1 cellular context compared by ENCODE assay signal in the genomic region with DNA sequence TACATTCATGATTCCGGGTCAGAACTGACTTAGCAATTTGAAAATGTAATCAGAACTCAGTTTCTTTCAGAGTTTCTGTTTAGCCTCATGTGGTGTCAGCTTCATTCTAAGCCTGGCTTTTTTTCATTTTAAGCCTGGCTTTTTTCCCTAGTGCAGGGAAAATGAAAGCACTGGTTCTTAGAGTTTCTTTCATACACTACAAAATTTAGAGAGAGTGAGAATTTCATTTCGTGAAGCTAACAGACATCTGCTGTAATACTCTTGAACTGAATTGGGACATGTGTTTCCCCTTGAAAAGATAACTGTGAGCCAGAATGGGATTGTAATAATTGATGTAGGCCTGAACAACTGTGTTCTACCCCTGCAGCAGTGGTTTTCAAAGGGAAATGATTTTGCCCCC.
TF ChIP-seq lines count a peak whose summit lies in the region.

No MANE protein-coding gene starts in this region.

TF ChIP-seq in GM12878, 131 proteins besides CTCF, POLR2A, EP300 and RAD21 (continued from another document):
- TF ChIP-seq, protein P1, sequence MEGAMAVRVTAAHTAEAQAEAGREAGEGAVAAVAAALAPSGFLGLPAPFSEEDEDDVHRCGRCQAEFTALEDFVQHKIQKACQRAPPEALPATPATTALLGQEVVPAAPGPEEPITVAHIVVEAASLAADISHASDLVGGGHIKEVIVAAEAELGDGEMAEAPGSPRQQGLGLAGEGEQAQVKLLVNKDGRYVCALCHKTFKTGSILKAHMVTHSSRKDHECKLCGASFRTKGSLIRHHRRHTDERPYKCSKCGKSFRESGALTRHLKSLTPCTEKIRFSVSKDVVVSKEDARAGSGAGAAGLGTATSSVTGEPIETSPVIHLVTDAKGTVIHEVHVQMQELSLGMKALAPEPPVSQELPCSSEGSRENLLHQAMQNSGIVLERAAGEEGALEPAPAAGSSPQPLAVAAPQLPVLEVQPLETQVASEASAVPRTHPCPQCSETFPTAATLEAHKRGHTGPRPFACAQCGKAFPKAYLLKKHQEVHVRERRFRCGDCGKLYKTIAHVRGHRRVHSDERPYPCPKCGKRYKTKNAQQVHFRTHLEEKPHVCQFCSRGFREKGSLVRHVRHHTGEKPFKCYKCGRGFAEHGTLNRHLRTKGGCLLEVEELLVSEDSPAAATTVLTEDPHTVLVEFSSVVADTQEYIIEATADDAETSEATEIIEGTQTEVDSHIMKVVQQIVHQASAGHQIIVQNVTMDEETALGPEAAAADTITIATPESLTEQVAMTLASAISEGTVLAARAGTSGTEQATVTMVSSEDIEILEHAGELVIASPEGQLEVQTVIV (IDR thresholded peaks at IDR 0.05; ENCODE audit: borderline replicate concordance, partially characterized antibody) = no peak
- TF ChIP-seq POLR2AphosphoS5 (IDR thresholded peaks at IDR 0.05; ENCODE audit: low read length) (no peak), RELA (IDR thresholded peaks at IDR 0.05; ENCODE audit: borderline replicate concordance, partially characterized antibody) (no peak), STAT3 (IDR thresholded peaks at IDR 0.05; ENCODE audit: low read depth, low read length) (no peak)
